6 cellular contexts compared by ENCODE assay signal in the genomic region with DNA sequence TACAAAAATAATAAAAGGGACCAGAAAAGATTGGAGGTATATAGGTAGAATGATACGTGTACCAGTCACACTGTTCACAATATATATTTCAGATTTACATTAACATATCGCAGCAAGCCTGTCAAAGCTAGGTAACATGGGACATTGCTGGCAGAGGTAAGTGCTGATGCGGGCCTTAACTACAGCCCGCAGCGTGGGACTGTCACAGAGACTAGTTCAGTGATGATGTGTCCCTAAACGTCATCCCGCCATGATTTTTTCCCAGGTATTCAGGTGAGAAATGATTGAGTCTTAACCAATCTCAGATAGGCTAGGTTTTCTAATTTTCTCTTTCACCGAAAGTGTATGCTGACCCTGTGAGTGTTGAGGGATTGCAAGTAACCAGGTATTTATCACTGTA. TPM values are rescaled to one million over a fixed set of nuclear protein-coding genes. Genes with fewer than 3 reads are reported as not detected.
"Had no signal": no experiment of that assay in that cellular context is flagged by ENCODE, and none has a peak within 500 bp of the region (broad histone marks: within the 10 kb centered on the region; RNA-seq: fewer than 3 reads in every experiment).

No MANE protein-coding gene starts in this region.

- H3K4me3 ChIP-seq: GM12878 had no signal

- DNase-seq: GDM1, GF-D8 had no signal

- FAIRE-seq: G401.6, GM12878, GM12892, GM18507 had no signal

RNA-seq across cellular contexts. Expression of a gene that starts 7.8 kb away (rescaled TPM):
- polyA plus RNA-seq: GM12878 had no signal
